ENCODE assay signal across 14 cellular contexts in the genomic region with DNA sequence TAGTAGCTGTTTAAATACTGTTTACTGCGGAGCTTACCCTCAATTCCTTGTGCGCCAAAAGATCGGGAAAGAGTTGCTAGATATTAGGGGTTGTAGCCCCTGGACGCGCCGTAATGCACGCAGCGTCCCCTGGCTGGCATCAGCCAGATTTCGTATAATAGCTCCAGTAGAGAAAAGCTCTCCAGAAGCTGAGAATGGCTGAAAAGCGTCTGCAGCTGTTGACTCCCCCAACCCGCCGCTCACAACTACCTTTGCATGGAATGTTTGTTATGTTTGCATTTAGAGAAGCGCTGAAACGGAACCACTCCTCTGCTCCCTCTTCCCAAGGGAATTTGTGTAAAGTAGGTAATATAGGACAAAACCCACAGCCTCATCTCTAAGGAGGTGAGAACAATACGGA. TPM values are rescaled to one million over a fixed set of nuclear protein-coding genes. Genes with fewer than 3 reads are reported as not detected.
A peak's percentile ranks its signal among the peaks of the same experiment; 100 is the strongest.
DNase-seq lines count a peak whose midpoint lies in the region; ATAC-seq lines count a peak whose summit lies in the region.
"Had no signal": no experiment of that assay in that cellular context is flagged by ENCODE, and none has a peak within 500 bp of the region (broad histone marks: within the 10 kb centered on the region; RNA-seq: fewer than 3 reads in every experiment).

No MANE protein-coding gene starts in this region.

- H3K27ac Mint-ChIP-seq in activated naive CD4-positive, alpha-beta T cell treated with anti-CD3 and anti-CD28 coated beads for 36 hours, result peak overlapping the region; percentile 79
- H3K27ac Mint-ChIP-seq in stimulated activated effector memory CD8-positive, alpha-beta T cell treated with anti-CD3 and anti-CD28 coated beads, Interleukin-12 subunit alpha, Interleukin-12 subunit beta, amount 100 ng/mL, for 72 hours, result peak overlapping the region; percentile 94
- H3K27ac Mint-ChIP-seq in activated T-helper 1 cell treated with anti-CD3 and anti-CD28 coated beads, Interleukin-12 subunit alpha, Interleukin-12 subunit beta, Interleukin-2, Interleukin-4 antibody, amounts not matched to agents 30 ng/mL and 10 ng/mL and 1 ng/mL, durations not matched to agents 14 hours and 24 hours and 36 hours, result no peak overlapping the region
- H3K27ac Mint-ChIP-seq: HFFc6 had no signal

- CTCF ChIA-PET in activated naive CD4-positive, alpha-beta T cell treated with anti-CD3 and anti-CD28 coated beads for 36 hours (lab: Charles Lee), result interaction anchor here (0.7 to 1.5 kb wide), 6 partner anchors 10 to 567 kb away, joined by 3 to 7 read pairs (median 4); no protein-coding TSS in a partner anchor

- H3K36me3 Mint-ChIP-seq in activated naive CD4-positive, alpha-beta T cell treated with anti-CD3 and anti-CD28 coated beads for 36 hours (ENCODE audit: low read depth), result no peaks in the 10 kb centered on the region
- peaks cover 41% of the 10 kb centered on the region for H3K36me3 Mint-ChIP-seq in stimulated activated effector memory CD8-positive, alpha-beta T cell treated with anti-CD3 and anti-CD28 coated beads, Interleukin-12 subunit alpha, Interleukin-12 subunit beta, amount 100 ng/mL, for 72 hours
- H3K36me3 Mint-ChIP-seq in activated T-helper 1 cell treated with anti-CD3 and anti-CD28 coated beads, Interleukin-12 subunit alpha, Interleukin-12 subunit beta, Interleukin-2, Interleukin-4 antibody, amounts not matched to agents 30 ng/mL and 10 ng/mL and 1 ng/mL, durations not matched to agents 14 hours and 24 hours and 36 hours (ENCODE audit: low read depth), result peaks cover 8% of the 10 kb centered on the region

- no peaks in the 10 kb centered on the region for H3K27me3 Mint-ChIP-seq in activated naive CD4-positive, alpha-beta T cell treated with anti-CD3 and anti-CD28 coated beads for 36 hours (ENCODE audit: low read depth)
- H3K27me3 Mint-ChIP-seq in activated T-helper 1 cell treated with anti-CD3 and anti-CD28 coated beads, Interleukin-12 subunit alpha, Interleukin-12 subunit beta, Interleukin-2, Interleukin-4 antibody, amounts not matched to agents 30 ng/mL and 10 ng/mL and 1 ng/mL, durations not matched to agents 14 hours and 24 hours and 36 hours (ENCODE audit: insufficient read depth), result no peaks in the 10 kb centered on the region

- no peaks in the 10 kb centered on the region for H3K9me3 ChIP-seq in NT2/D1 (ENCODE audit: insufficient read depth, low read length)

- H3K9me3 Mint-ChIP-seq in activated naive CD4-positive, alpha-beta T cell treated with anti-CD3 and anti-CD28 coated beads for 36 hours, result no peaks in the 10 kb centered on the region
- no peaks in the 10 kb centered on the region for H3K9me3 Mint-ChIP-seq in stimulated activated effector memory CD8-positive, alpha-beta T cell treated with anti-CD3 and anti-CD28 coated beads, Interleukin-12 subunit alpha, Interleukin-12 subunit beta, amount 100 ng/mL, for 72 hours
- no peaks in the 10 kb centered on the region for H3K9me3 Mint-ChIP-seq in activated T-helper 1 cell treated with anti-CD3 and anti-CD28 coated beads, Interleukin-12 subunit alpha, Interleukin-12 subunit beta, Interleukin-2, Interleukin-4 antibody, amounts not matched to agents 30 ng/mL and 10 ng/mL and 1 ng/mL, durations not matched to agents 14 hours and 24 hours and 36 hours
- H3K9me3 Mint-ChIP-seq: HFFc6 had no signal

- intact Hi-C loops in activated naive CD4-positive, alpha-beta T cell treated with anti-CD3 and anti-CD28 coated beads for 36 hours (cut with micrococcal nuclease), result loop anchor here (5.0 kb wide), 1 partner anchor 478 kb away; no protein-coding TSS in a partner anchor
- intact Hi-C loops in activated T-helper 1 cell treated with anti-CD3 and anti-CD28 coated beads, Interleukin-12 subunit alpha, Interleukin-12 subunit beta, Interleukin-2, Interleukin-4 antibody, amounts not matched to agents 30 ng/mL and 10 ng/mL and 1 ng/mL, durations not matched to agents 14 hours and 24 hours and 36 hours (cut with micrococcal nuclease), result loop anchor here (5.0 kb wide), 1 partner anchor 738 kb away; a partner anchor contains a TSS

- peak overlapping the region; percentile 47 for H3K9ac ChIP-seq in NT2/D1 (ENCODE audit: insufficient read length, low read depth)
- H3K9ac ChIP-seq: parathyroid adenoma had no signal

- H3K36me3 ChIP-seq in NT2/D1 (ENCODE audit: insufficient read depth, insufficient read length, low read length), result no peaks in the 10 kb centered on the region

- H3K4me1 ChIP-seq in NT2/D1 (ENCODE audit: insufficient read depth, insufficient read length), result peaks cover 3% of the 10 kb centered on the region
- H3K4me1 ChIP-seq: parathyroid adenoma had no signal

- DNase-seq in activated naive CD4-positive, alpha-beta T cell treated with anti-CD3 and anti-CD28 coated beads for 36 hours, result no peak
- DNase-seq in activated naive CD4-positive, alpha-beta T cell treated with anti-CD3 and anti-CD28 coated beads, Interleukin-2, amount 50 U/mL, for 16 hours, result no peak
- DNase-seq in NT2/D1 (ENCODE audit: low read depth, low spot score), result no peak
- DNase-seq in iPS DF 19.7 (ENCODE audit: low read depth, low spot score), result peak; percentile 15
- DNase-seq in stimulated activated effector memory CD8-positive, alpha-beta T cell treated with anti-CD3 and anti-CD28 coated beads, Interleukin-12 subunit alpha, Interleukin-12 subunit beta, amount 100 ng/mL, for 72 hours (ENCODE audit: low spot score in 2 of 2), result no peak
- no peak for DNase-seq in activated T-helper 1 cell treated with anti-CD3 and anti-CD28 coated beads, Interleukin-12 subunit alpha, Interleukin-12 subunit beta, Interleukin-2, Interleukin-4 antibody, amounts not matched to agents 30 ng/mL and 10 ng/mL and 1 ng/mL, durations not matched to agents 14 hours and 24 hours and 36 hours (ENCODE audit: low spot score)
- DNase-seq: HFFc6; left cardiac atrium; MM.1S; stimulated activated CD4-positive, alpha-beta T cell treated with anti-CD3 and anti-CD28 coated beads, Interleukin-4, amount 100 ng/mL, for 4 hours had no signal

- ATAC-seq in stimulated activated effector memory CD8-positive, alpha-beta T cell treated with anti-CD3 and anti-CD28 coated beads, Interleukin-12 subunit alpha, Interleukin-12 subunit beta, amount 100 ng/mL, for 72 hours, result no peak
- ATAC-seq in GM18861 (IDR thresholded peaks at IDR 0.05; ENCODE audit: unreplicated experiment) (no peak), HG03565 (IDR thresholded peaks at IDR 0.05; ENCODE audit: unreplicated experiment) (no peak)
- ATAC-seq: left cardiac atrium had no signal

- H3K4me3 ChIP-seq in NT2/D1 (ENCODE audit: insufficient read length, low read depth), result no peak overlapping the region

- peaks cover 41% of the 10 kb centered on the region for H3K4me1 Mint-ChIP-seq in activated naive CD4-positive, alpha-beta T cell treated with anti-CD3 and anti-CD28 coated beads for 36 hours (ENCODE audit: low read depth)
- H3K4me1 Mint-ChIP-seq in stimulated activated effector memory CD8-positive, alpha-beta T cell treated with anti-CD3 and anti-CD28 coated beads, Interleukin-12 subunit alpha, Interleukin-12 subunit beta, amount 100 ng/mL, for 72 hours, result peaks cover 43% of the 10 kb centered on the region
- peaks cover 50% of the 10 kb centered on the region for H3K4me1 Mint-ChIP-seq in activated T-helper 1 cell treated with anti-CD3 and anti-CD28 coated beads, Interleukin-12 subunit alpha, Interleukin-12 subunit beta, Interleukin-2, Interleukin-4 antibody, amounts not matched to agents 30 ng/mL and 10 ng/mL and 1 ng/mL, durations not matched to agents 14 hours and 24 hours and 36 hours (ENCODE audit: low read depth)

- H3K4me3 Mint-ChIP-seq in activated naive CD4-positive, alpha-beta T cell treated with anti-CD3 and anti-CD28 coated beads for 36 hours, result peak overlapping the region; percentile 16
- H3K4me3 Mint-ChIP-seq in stimulated activated effector memory CD8-positive, alpha-beta T cell treated with anti-CD3 and anti-CD28 coated beads, Interleukin-12 subunit alpha, Interleukin-12 subunit beta, amount 100 ng/mL, for 72 hours, result peak overlapping the region; percentile 98
- H3K4me3 Mint-ChIP-seq in activated T-helper 1 cell treated with anti-CD3 and anti-CD28 coated beads, Interleukin-12 subunit alpha, Interleukin-12 subunit beta, Interleukin-2, Interleukin-4 antibody, amounts not matched to agents 30 ng/mL and 10 ng/mL and 1 ng/mL, durations not matched to agents 14 hours and 24 hours and 36 hours, result no peak overlapping the region
- H3K4me3 Mint-ChIP-seq: CD14-positive monocyte, HFFc6 had no signal

- peaks cover 26% of the 10 kb centered on the region for H3K27me3 ChIP-seq in NT2/D1 (ENCODE audit: insufficient read depth, insufficient read length)

RNA-seq across cellular contexts. Expression of a gene that starts 3.7 kb away (rescaled TPM):
- total RNA-seq in activated naive CD4-positive, alpha-beta T cell treated with anti-CD3 and anti-CD28 coated beads for 36 hours, result 10 to 100 TPM; 32.8 to 34.8 TPM
- total RNA-seq in activated T-helper 1 cell treated with anti-CD3 and anti-CD28 coated beads, Interleukin-12 subunit alpha, Interleukin-12 subunit beta, Interleukin-2, Interleukin-4 antibody, amounts not matched to agents 30 ng/mL and 10 ng/mL and 1 ng/mL, durations not matched to agents 14 hours and 24 hours and 36 hours, result 28.6 and 30.1 TPM in 2 replicates
